ENCODE assay signal across 8 cellular contexts in the genomic region with DNA sequence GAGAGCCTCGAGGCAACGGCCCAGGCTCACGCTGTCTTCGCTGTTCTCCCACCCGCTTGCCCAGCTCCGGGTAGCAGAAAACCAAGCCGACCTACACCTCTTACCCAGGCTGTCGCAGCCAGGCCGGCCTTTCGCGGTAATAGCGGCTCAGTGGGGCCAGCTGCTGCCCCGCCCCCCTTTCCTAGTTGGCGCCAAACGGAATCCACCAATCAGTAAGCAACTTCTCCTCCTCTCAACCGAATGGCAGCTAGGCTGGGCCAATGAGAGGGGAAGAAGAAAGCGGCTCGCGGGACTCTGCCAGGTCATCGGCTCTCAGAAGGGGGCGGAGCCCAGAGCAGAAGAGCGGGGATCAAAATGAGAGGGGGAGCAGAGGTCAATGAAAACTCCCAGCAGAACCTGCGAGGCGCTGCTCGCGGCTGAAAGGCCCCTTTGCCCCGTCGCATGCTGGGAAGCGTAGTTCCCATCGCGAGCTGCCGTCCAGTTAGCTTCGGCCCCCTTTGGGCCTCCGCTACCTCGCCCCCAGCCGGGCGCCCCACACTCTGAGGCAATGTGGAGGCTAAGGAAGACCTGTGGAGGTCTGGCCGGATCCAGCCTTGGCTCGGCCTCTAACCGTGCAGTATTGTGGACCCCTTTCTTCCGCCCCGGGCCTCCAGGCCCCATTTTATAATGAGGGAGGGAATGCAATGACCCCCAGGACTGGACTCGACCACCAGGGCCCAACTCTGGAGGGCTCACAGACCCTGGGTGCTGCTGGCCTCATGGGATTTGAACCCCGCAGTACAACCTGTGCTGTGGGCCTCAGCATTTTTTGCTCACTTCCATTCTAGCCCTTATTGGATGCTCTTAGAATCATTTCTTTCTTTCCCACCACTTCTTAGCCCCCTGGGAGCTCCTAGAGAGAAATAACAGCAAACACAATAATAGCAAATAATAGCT. TPM values are rescaled to one million over a fixed set of nuclear protein-coding genes. Genes with fewer than 3 reads are reported as not detected.
DNase-seq lines count a peak whose midpoint lies in the region; TF ChIP-seq lines count a peak whose summit lies in the region.

A gene (minus strand): TSS at position 152 of the 936 bp plus-strand sequence. CDS start 470 bp downstream, outside the sequence.

- no peak for TF ChIP-seq CTCF in GM20000 (IDR thresholded peaks at IDR 0.05; ENCODE audit: extremely low read depth, missing control alignments)

- DNase-seq in CMK (ENCODE audit: low read depth) (peak; percentile 97), GM20000 (ENCODE audit: low spot score) (peak; percentile 99), HT-29 (ENCODE audit: low spot score) (peak; percentile 96), NOMO-1 (lab: John Stamatoyannopoulos, UW; ENCODE audit: unreplicated experiment in 2 of 2) (peak; percentile 99 to 100), lung microvascular endothelial cell (ENCODE audit: low read depth in 2 of 2) (peak; percentile 98 to 99)
- DNase-seq in effector memory CD4-positive, alpha-beta T cell, result peak; percentile 87 to 92 (median 90)
- DNase-seq in stimulated activated CD4-positive, alpha-beta T cell treated with anti-CD3 and anti-CD28 coated beads, TNF-alpha, amount 100 ng/mL, for 48 hours (ENCODE audit: low read depth in 3 of 3), result peak; percentile 89 to 96 (median 90)

- POLR2A ChIA-PET in activated CD8-positive, alpha-beta memory T cell treated with anti-CD3 and anti-CD28 coated beads for 36 hours (lab: Charles Lee), result interaction anchor here (0.6 to 2.0 kb wide), 5 partner anchors 9 to 363 kb away, joined by 3 to 11 read pairs (median 5); a partner anchor contains a TSS

- no peaks in the 10 kb centered on the region for H3K27me3 ChIP-seq in effector memory CD4-positive, alpha-beta T cell (replicated peaks; ENCODE audit: control insufficient read depth, insufficient read depth, low read length, poor library complexity, severe bottlenecking)

- H3K36me3 ChIP-seq in effector memory CD4-positive, alpha-beta T cell (ENCODE audit: control insufficient read depth, insufficient read depth, low read length), result no peaks in the 10 kb centered on the region

- peak within 1 kb of the TSS; percentile 79 for H3K4me3 ChIP-seq in effector memory CD4-positive, alpha-beta T cell (ENCODE audit: insufficient read depth, low read depth, low read length, poor library complexity, severe bottlenecking)

- CTCF ChIA-PET in activated CD8-positive, alpha-beta memory T cell treated with anti-CD3 and anti-CD28 coated beads for 36 hours (lab: Charles Lee), result interaction anchor here (0.6 to 1.5 kb wide), 3 partner anchors 247 to 414 kb away, joined by 3 to 5 read pairs (median 3); no protein-coding TSS in a partner anchor

- no peak within 1 kb of the TSS for H3K27ac ChIP-seq in effector memory CD4-positive, alpha-beta T cell (ENCODE audit: insufficient read depth, low read length, poor library complexity, severe bottlenecking)

- no peaks in the 10 kb centered on the region for H3K9me3 ChIP-seq in effector memory CD4-positive, alpha-beta T cell (ENCODE audit: control insufficient read depth, low read length)

- H3K4me1 ChIP-seq in effector memory CD4-positive, alpha-beta T cell (ENCODE audit: control insufficient read depth, insufficient read depth, low read length, poor library complexity, severe bottlenecking), result peaks cover 4% of the 10 kb centered on the region

RNA-seq across cellular contexts. Expression of the gene that starts here (rescaled TPM):
- 16.3 and 33.6 TPM in 2 replicates for total RNA-seq in HT-29 (2014; rRNA removed; shearing (Covaris generic))
- total RNA-seq in activated CD8-positive, alpha-beta memory T cell treated with anti-CD3 and anti-CD28 coated beads for 36 hours, result 10 to 100 TPM; 58.2 to 61.0 TPM
- 5.0 and 7.0 TPM in 2 replicates for total RNA-seq in lung microvascular endothelial cell
